ENCODE assay signal across 21 cellular contexts in genomic region chr9:134305533-134305932, GRCh38.
"Had no signal": no experiment of that assay in that cellular context is flagged by ENCODE, and none has a peak within 500 bp of the region (broad histone marks: within the 10 kb centered on the region; RNA-seq: fewer than 3 reads in every experiment).

No MANE protein-coding gene starts in this region.

- H3K4me2 ChIP-seq: SK-N-SH had no signal

- DNase-seq: activated CD4-positive, alpha-beta T cell treated with anti-CD3 and anti-CD28 coated beads, Interleukin-2, amount 10 ng/mL, durations not matched to agents 24 days and 14 days; activated CD4-positive, alpha-beta T cell treated with anti-CD3 and anti-CD28 coated beads, Interleukin-2, amount 50 U/mL, for 4 hours; activated CD8-positive, alpha-beta T cell treated with anti-CD3 and anti-CD28 coated beads, Interleukin-2, amount 10 ng/mL, durations not matched to agents 7 days and 5 days; activated gamma-delta T cell; activated naive CD4-positive, alpha-beta T cell treated with Interleukin-2 at 50 U/mL for 16 hours; activated naive CD8-positive, alpha-beta T cell treated with anti-CD3 and anti-CD28 coated beads, Interleukin-2, amount 10 ng/mL, durations not matched to agents 7 days and 5 days; activated T-cell treated with anti-CD3 and anti-CD28 coated beads, Interleukin-2, amount 50 U/mL, for 24 hours; amygdala; MM.1S; MV-4-11; NCI-H1694 treated with DMSO at 0.1 percent for 48 hours; NCI-H2029; NCI-H345; PC-3; RPMI8226; SHP77 treated with DMSO at 0.1 percent for 48 hours; SK-N-SH had no signal

- H3K27ac ChIP-seq: ascending aorta, Peyer's patch, SJSA1 had no signal

- H3K9ac ChIP-seq: SK-N-SH had no signal

- H3K4me3 ChIP-seq: ascending aorta, Peyer's patch, SJSA1 had no signal

- H3K27me3 ChIP-seq: ascending aorta, Peyer's patch, SJSA1 had no signal

- H3K36me3 ChIP-seq: ascending aorta, Peyer's patch, SJSA1 had no signal

- FAIRE-seq: TTC549 had no signal

- ATAC-seq: activated CD8-positive, alpha-beta T cell treated with anti-CD3 and anti-CD28 coated beads, Interleukin-2, amount 10 ng/mL, durations not matched to agents 7 days and 5 days; PC-3 had no signal

- H3K4me1 ChIP-seq: ascending aorta, SJSA1 had no signal

- H3K9me3 ChIP-seq: ascending aorta, Peyer's patch, SJSA1, SK-N-SH had no signal
